20 cellular contexts compared by ENCODE assay signal in the genomic region with DNA sequence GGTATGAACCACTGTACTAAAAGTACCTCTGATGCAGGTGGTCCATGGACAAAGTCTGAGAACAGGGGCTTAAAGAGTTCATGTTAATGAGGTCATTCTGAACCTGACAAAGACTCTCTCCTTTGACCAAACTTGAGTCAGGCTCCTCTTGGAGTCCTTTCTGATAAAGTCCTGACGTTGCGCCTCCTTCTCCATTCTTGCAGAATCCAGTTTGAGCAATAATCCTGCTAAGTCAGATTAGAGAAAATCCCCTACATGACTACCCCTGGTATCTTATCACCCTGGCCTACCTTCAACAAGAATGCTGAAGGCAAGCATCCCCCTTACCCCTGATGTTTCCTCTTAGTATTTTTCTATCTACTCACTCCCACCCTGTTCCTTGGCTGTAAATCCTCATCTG. TPM values are rescaled to one million over a fixed set of nuclear protein-coding genes. Genes with fewer than 3 reads are reported as not detected.
"Had no signal": no experiment of that assay in that cellular context is flagged by ENCODE, and none has a peak within 500 bp of the region (broad histone marks: within the 10 kb centered on the region; RNA-seq: fewer than 3 reads in every experiment).

No MANE protein-coding gene starts in this region.

- H3K27me3 Mint-ChIP-seq: activated CD4-positive, alpha-beta memory T cell treated with anti-CD3 and anti-CD28 coated beads, Interleukin-2, amount 10 ng/mL, durations not matched to agents 7 days and 5 days; type B pancreatic cell had no signal

- H3K4me3 Mint-ChIP-seq: activated CD4-positive, alpha-beta memory T cell treated with anti-CD3 and anti-CD28 coated beads, Interleukin-2, amount 10 ng/mL, durations not matched to agents 7 days and 5 days; type B pancreatic cell; WTC11 had no signal

- ATAC-seq: activated naive CD4-positive, alpha-beta T cell treated with anti-CD3 and anti-CD28 coated beads, Interleukin-2, amount 50 U/mL, for 72 hours; WTC11 had no signal

- H3K27ac ChIP-seq: brain microvascular endothelial cell had no signal

- H3K27me3 ChIP-seq: brain microvascular endothelial cell had no signal

- H3K9me3 Mint-ChIP-seq: activated CD4-positive, alpha-beta memory T cell treated with anti-CD3 and anti-CD28 coated beads, Interleukin-2, amount 10 ng/mL, durations not matched to agents 7 days and 5 days; activated naive CD4-positive, alpha-beta T cell treated with anti-CD3 and anti-CD28 coated beads, Interleukin-2, amount 50 U/mL, for 72 hours; type B pancreatic cell; WTC11 had no signal

- DNase-seq: activated CD4-positive, alpha-beta memory T cell treated with anti-CD3 and anti-CD28 coated beads, Interleukin-2, amount 10 ng/mL, durations not matched to agents 7 days and 5 days; activated CD4-positive, alpha-beta T cell treated with anti-CD3 and anti-CD28 coated beads for 4 hours; activated effector memory CD4-positive, alpha-beta T cell treated with anti-CD3 and anti-CD28 coated beads, Interleukin-2, amount 50 U/mL, for 16 hours; activated T-cell treated with anti-CD3 and anti-CD28 coated beads, Interleukin-2, amount 50 U/mL, for 48 hours; anterior cingulate cortex; brain microvascular endothelial cell; effector memory CD4-positive, alpha-beta T cell; head of caudate nucleus; midbrain; posterior cingulate gyrus; stimulated activated CD4-positive, alpha-beta T cell treated with anti-CD3 and anti-CD28 coated beads, Interleukin-15, amount 100 ng/mL, for 24 hours; stimulated activated CD4-positive, alpha-beta T cell treated with anti-CD3 and anti-CD28 coated beads, Interleukin-4, amount 100 ng/mL, for 1 hour; stimulated activated naive CD4-positive, alpha-beta T cell treated with Interleukin-2 at 50 U/mL for 16 hours; T-helper 2 cell had no signal

- H3K4me1 Mint-ChIP-seq: WTC11 had no signal

- H3K27ac Mint-ChIP-seq: activated CD4-positive, alpha-beta memory T cell treated with anti-CD3 and anti-CD28 coated beads, Interleukin-2, amount 10 ng/mL, durations not matched to agents 7 days and 5 days; type B pancreatic cell; WTC11 had no signal

RNA-seq across cellular contexts. Expression of a gene that starts 46.0 kb away (rescaled TPM):
- total RNA-seq: activated CD4-positive, alpha-beta memory T cell treated with anti-CD3 and anti-CD28 coated beads, Interleukin-2, amount 10 ng/mL, durations not matched to agents 7 days and 5 days; fibroblast of lung; myocyte; skeletal muscle tissue had no signal
- polyA plus RNA-seq: fibroblast of lung had no signal
